Comparison of ENCODE assay signal across 14 cellular contexts in genomic region chr10:29839826-29840515, GRCh38.
DNase-seq lines count a peak whose midpoint lies in the region; ATAC-seq and TF ChIP-seq lines count a peak whose summit lies in the region.
"Had no signal": no experiment of that assay in that cellular context is flagged by ENCODE, and none has a peak within 500 bp of the region (broad histone marks: within the 10 kb centered on the region; RNA-seq: fewer than 3 reads in every experiment).

No MANE protein-coding gene starts in this region.

- WGBS in right lobe of liver (ENCODE audit: insufficient coverage, low coverage, low lambda C conversion rate, missing lambda C conversion rate): 46% methylated on average over 4 of the region's 9 CpGs

- H3K4me3 ChIP-seq in ascending aorta: no peak overlapping the region
- no peak overlapping the region for H3K4me3 ChIP-seq in right lobe of liver
- H3K4me3 ChIP-seq in thoracic aorta: no peak overlapping the region
- H3K4me3 ChIP-seq: GM12878, K562 had no signal

- no peak for TF ChIP-seq POLR2A in right lobe of liver (IDR thresholded peaks at IDR 0.05)

- ATAC-seq in right lobe of liver: peak in 2 of 4 donors; percentile 8 to 15
- ATAC-seq in thoracic aorta (ENCODE audit: insufficient number of reproducible peaks, low FRiP score, low read depth): no peak
- ATAC-seq in HG03442 (IDR thresholded peaks at IDR 0.05; ENCODE audit: unreplicated experiment): no peak
- ATAC-seq: GM12878, K562, Panc1 had no signal

- H3K27ac ChIP-seq in ascending aorta: peak overlapping the region; percentile 43 to 61
- peak overlapping the region in 2 of 3 donors; percentile 4 to 83 for H3K27ac ChIP-seq in right lobe of liver
- peak overlapping the region; percentile 68 to 90 for H3K27ac ChIP-seq in thoracic aorta

- intact Hi-C loops in ascending aorta (cut with DNase I): loop anchor here (2.0 kb wide), 1 partner anchor 19 kb away; no protein-coding TSS in a partner anchor
- intact Hi-C loops in right lobe of liver (cut with DNase I): no loop called here

- TF ChIP-seq CTCF in ascending aorta (IDR thresholded peaks at IDR 0.05): no peak
- TF ChIP-seq CTCF in right lobe of liver (IDR thresholded peaks at IDR 0.05): no peak
- no peak for TF ChIP-seq CTCF in thoracic aorta (IDR thresholded peaks at IDR 0.05)

- H3K4me1 ChIP-seq in ascending aorta (peaks cover 7 to 16% of the 10 kb centered on the region in 2 donors), right lobe of liver (peaks cover 0 to 34% (median 16%) of the 10 kb centered on the region in 4 donors), thoracic aorta (ENCODE audit: control insufficient read depth in 1 of 2, low read depth in 2 of 2) (peaks cover 10 to 68% of the 10 kb centered on the region in 2 donors)

- peaks cover 0 to under 1% of the 10 kb centered on the region in 2 donors for H3K9me3 ChIP-seq in ascending aorta
- H3K9me3 ChIP-seq in right lobe of liver: no peaks in the 10 kb centered on the region
- no peaks in the 10 kb centered on the region for H3K9me3 ChIP-seq in thoracic aorta

- POLR2A ChIA-PET in HEK293T (lab: Yijun Ruan, JAX): no interaction called here

- H3K36me3 ChIP-seq in ascending aorta (no peaks in the 10 kb centered on the region), right lobe of liver (no peaks in the 10 kb centered on the region), thoracic aorta (no peaks in the 10 kb centered on the region)

- peak; percentile 24 for DNase-seq in NCI-H1092 treated with DMSO at 0.1 percent for 48 hours (lab: John Stamatoyannopoulos, UW)
- no peak for DNase-seq in NCI-H1092 (lab: John Stamatoyannopoulos, UW)
- DNase-seq in ascending aorta (ENCODE audit: low spot score in 2 of 2): no peak
- peak in 1 of 3 donors; percentile 61 for DNase-seq in right lobe of liver
- DNase-seq in thoracic aorta (ENCODE audit: low spot score): no peak
- DNase-seq in NCI-H128 (lab: John Stamatoyannopoulos, UW; ENCODE audit: unreplicated experiment): no peak
- no peak for DNase-seq in HEK293T (ENCODE audit: extremely low spot score)
- DNase-seq: HCEC 1CT, NCI-H2107, T1000 had no signal

- no peaks in the 10 kb centered on the region for H3K27me3 ChIP-seq in ascending aorta
- no peaks in the 10 kb centered on the region for H3K27me3 ChIP-seq in right lobe of liver
- no peaks in the 10 kb centered on the region for H3K27me3 ChIP-seq in thoracic aorta (replicated peaks; ENCODE audit: insufficient read depth)

- CTCF ChIA-PET in HEK293T (lab: Yijun Ruan, JAX): no interaction called here

TF ChIP-seq in HEK293T, 16 proteins besides CTCF, POLR2A, EP300 and RAD21:
- TF ChIP-seq LEF1 (IDR thresholded peaks at IDR 0.05; ENCODE audit: borderline replicate concordance) (no peak), FOXM1 (IDR thresholded peaks at IDR 0.05; ENCODE audit: borderline replicate concordance) (no peak), SP1 (IDR thresholded peaks at IDR 0.05) (no peak), ELF4 (IDR thresholded peaks at IDR 0.05) (no peak), TARDBP (IDR thresholded peaks at IDR 0.05) (no peak), FOXA1 (IDR thresholded peaks at IDR 0.05) (no peak), BHLHE40 (IDR thresholded peaks at IDR 0.05; ENCODE audit: borderline replicate concordance) (no peak), PKNOX1 (IDR thresholded peaks at IDR 0.05) (no peak), HDGF (IDR thresholded peaks at IDR 0.05; ENCODE audit: borderline replicate concordance) (no peak), SUZ12 (IDR thresholded peaks at IDR 0.05) (no peak), CTBP1 (IDR thresholded peaks at IDR 0.05; ENCODE audit: borderline replicate concordance) (no peak), FOXK2 (IDR thresholded peaks at IDR 0.05) (no peak), NFRKB (IDR thresholded peaks at IDR 0.05) (no peak), L3MBTL2 (conservative IDR thresholded peaks at IDR 0.05) (no peak)
